Comparison of ENCODE assay signal across 20 cellular contexts in genomic region chr11:88117281-88117858, GRCh38. TPM values are rescaled to one million over a fixed set of nuclear protein-coding genes. Genes with fewer than 3 reads are reported as not detected.
DNase-seq lines count a peak whose midpoint lies in the region; ATAC-seq, FAIRE-seq and TF ChIP-seq lines count a peak whose summit lies in the region.
"Had no signal": no experiment of that assay in that cellular context is flagged by ENCODE, and none has a peak within 500 bp of the region (broad histone marks: within the 10 kb centered on the region; RNA-seq: fewer than 3 reads in every experiment).

No MANE protein-coding gene starts in this region.

- intact Hi-C loops in HepG2 (cut with micrococcal nuclease; ENCODE audit: unreplicated experiment) = no loop called here

- H3K36me3 ChIP-seq in HepG2 (replicated peaks in 1 of 2; ENCODE audit: control insufficient read depth in 1 of 2, insufficient read depth in 2 of 2, low read length in 2 of 2) = no peaks in the 10 kb centered on the region
- H3K36me3 ChIP-seq: right atrium auricular region had no signal

- no peaks in the 10 kb centered on the region for H4K20me1 ChIP-seq in HepG2 (ENCODE audit: insufficient read depth, low read length)

- TF ChIP-seq POLR2A in HepG2 (IDR thresholded peaks at IDR 0.05; ENCODE audit: insufficient read depth in 1 of 2, low read depth in 2 of 2, low read length in 2 of 2) = no peak

- WGBS in HepG2 (ENCODE audit: low lambda C conversion rate) = 19% methylated on average over 1 of the region's 1 CpG

- H3K4me1 ChIP-seq in foreskin keratinocyte = no peaks in the 10 kb centered on the region
- no peaks in the 10 kb centered on the region for H3K4me1 ChIP-seq in HepG2 (ENCODE audit: insufficient read depth, low read length)
- H3K4me1 ChIP-seq: right atrium auricular region, suprapubic skin had no signal

- in situ Hi-C loops in HepG2 (cut with HindIII; ENCODE audit: extremely low pct_ligation_motif_present, low pct_unique_long_range_greater_than_20kb) = no loop called here

- no peak for TF ChIP-seq CTCF in foreskin keratinocyte (conservative IDR thresholded peaks at IDR 0.05)
- no peak for TF ChIP-seq CTCF in HepG2 (CRISPR knock-in tag; IDR thresholded peaks at IDR 0.05)

- no TSS peak for BruUV-seq in HepG2 (replicated peaks; lab: Mats Ljungman, UMichigan)

- no peaks in the 10 kb centered on the region for H3K27me3 ChIP-seq in foreskin keratinocyte
- no peaks in the 10 kb centered on the region for H3K27me3 ChIP-seq in HepG2 (ENCODE audit: control insufficient read depth in 1 of 2, insufficient read depth in 2 of 2, low read length in 2 of 2)
- H3K27me3 ChIP-seq: right atrium auricular region, suprapubic skin had no signal

- H2AFZ ChIP-seq in HepG2 (ENCODE audit: low read length) = no peak overlapping the region

- POLR2A ChIA-PET in HepG2 (lab: Yijun Ruan, JAX) = no interaction called here

- no peak overlapping the region for H3K4me2 ChIP-seq in HepG2 (ENCODE audit: low read depth, low read length)

- H3K79me2 ChIP-seq in HepG2 (ENCODE audit: insufficient read depth, low read length) = no peaks in the 10 kb centered on the region

- CTCF ChIA-PET in HepG2 (lab: Yijun Ruan, JAX; ENCODE audit: low intra/inter-chr PET ratio, low total read pairs) = no interaction called here

- H3K27ac ChIP-seq in foreskin keratinocyte = peak overlapping the region; percentile 46
- no peak overlapping the region for H3K27ac ChIP-seq in HepG2 (ENCODE audit: extremely low read length, insufficient read depth, low read length)
- H3K27ac ChIP-seq: epithelial cell of prostate, right atrium auricular region, suprapubic skin had no signal

- no peak for TF ChIP-seq RAD21 in HepG2 (CRISPR knock-in tag; IDR thresholded peaks at IDR 0.05)

- H3K9me3 ChIP-seq in HepG2 (ENCODE audit: low read length) = no peaks in the 10 kb centered on the region
- H3K9me3 ChIP-seq: right atrium auricular region, suprapubic skin had no signal

- ATAC-seq in GM18870 (IDR thresholded peaks at IDR 0.05; ENCODE audit: unreplicated experiment) (peak; percentile 68), GM21619 (IDR thresholded peaks at IDR 0.05; ENCODE audit: unreplicated experiment) (peak; percentile 46), HG03139 (IDR thresholded peaks at IDR 0.05; ENCODE audit: unreplicated experiment) (peak; percentile 44), foreskin keratinocyte (peak; percentile 55), HepG2 (no peak), HG03342 (IDR thresholded peaks at IDR 0.05; ENCODE audit: unreplicated experiment) (no peak)
- ATAC-seq: activated naive CD8-positive, alpha-beta T cell treated with anti-CD3 and anti-CD28 coated beads, Interleukin-2, amount 50 U/mL, for 24 hours had no signal

- H3K4me3 ChIP-seq in HepG2 (replicated peaks in 1 of 3; ENCODE audit: insufficient read depth in 1 of 3, low read depth in 2 of 3, low read length in 3 of 3) = no peak overlapping the region
- H3K4me3 ChIP-seq: right atrium auricular region, suprapubic skin had no signal

- TF ChIP-seq EP300 in HepG2 (IDR thresholded peaks at IDR 0.05; ENCODE audit: low read depth in 2 of 2, low read length in 2 of 2) (no peak), HepG2 (CRISPR knock-in tag; IDR thresholded peaks at IDR 0.05; ENCODE audit: borderline replicate concordance) (no peak)

- DNase-seq in foreskin keratinocyte (peak in 1 of 2 donors; percentile 48), HepG2 (ENCODE audit: low spot score) (no peak), germinal center (ENCODE audit: low spot score) (no peak)
- DNase-seq: activated CD4-positive, alpha-beta T cell treated with anti-CD3 and anti-CD28 coated beads for 48 hours; activated naive CD8-positive, alpha-beta T cell treated with anti-CD3 and anti-CD28 coated beads, Interleukin-2, amount 50 U/mL, for 24 hours; CD4-positive, alpha-beta memory T cell; DMS53; foreskin melanocyte; NCI-H1105; NCI-H2081 treated with DMSO at 0.1 percent for 48 hours; NCI-H510A treated with DMSO at 0.1 percent for 48 hours had no signal

- H3K9ac ChIP-seq in HepG2 (ENCODE audit: insufficient read depth, low read depth, low read length) = no peak overlapping the region

- FAIRE-seq in HepG2 (lab: Jason Lieb, UNC) = no peak
- FAIRE-seq: GM19239, keratinocyte had no signal

TF ChIP-seq in HepG2, 621 proteins besides CTCF, POLR2A, EP300 and RAD21 (continues in another document):
- TF ChIP-seq ZNF839 (CRISPR knock-in tag; IDR thresholded peaks at IDR 0.05; ENCODE audit: borderline replicate concordance) (no peak), ZNF577 (CRISPR knock-in tag; IDR thresholded peaks at IDR 0.05; ENCODE audit: borderline replicate concordance, low read depth) (no peak), ZNF776 (CRISPR knock-in tag; IDR thresholded peaks at IDR 0.05) (no peak), ZNF121 (CRISPR knock-in tag; IDR thresholded peaks at IDR 0.05) (no peak), IKZF5 (CRISPR knock-in tag; IDR thresholded peaks at IDR 0.05) (no peak), ZNF574 (CRISPR knock-in tag; IDR thresholded peaks at IDR 0.05) (no peak)

RNA-seq across cellular contexts. Expression of gene RAB38, which starts 57.9 kb away (rescaled TPM):
- total RNA-seq in foreskin keratinocyte = 57.5 and 75.2 TPM in 2 replicates
- 47.0 and 70.7 TPM in 2 replicates for polyA plus RNA-seq in foreskin keratinocyte
- 0.13 TPM in 1 of 2 replicates, not detected in the other for total RNA-seq in HepG2 (2016; rRNA removed; fragmentation: Illumina TruSeq; extraction: Trizol)
- not detected in 2 replicates for total RNA-seq in HepG2 (2016; cell fraction: cytosol; rRNA removed; fragmentation: Illumina TruSeq; extraction: Trizol; ENCODE audit: low read depth)
- total RNA-seq in HepG2 (2016; cell fraction: insoluble cytoplasmic fraction; rRNA removed; fragmentation: Illumina TruSeq; extraction: Trizol) = 0.15 and 0.16 TPM in 2 replicates
- 0.17 TPM in 1 of 2 replicates, not detected in the other for total RNA-seq in HepG2 (2016; cell fraction: membrane; rRNA removed; fragmentation: Illumina TruSeq; extraction: Trizol)
- not detected in 2 replicates for total RNA-seq in HepG2 (2016; cell fraction: nucleus; rRNA removed; fragmentation: Illumina TruSeq; extraction: Trizol)
- 0.22 and 0.30 TPM in 2 replicates for polyA plus RNA-seq in HepG2 (2011; rRNA removed)
- 0.06 and 0.07 TPM in 2 replicates for polyA plus RNA-seq in HepG2 (2011; cell fraction: cytosol; rRNA removed)
- polyA plus RNA-seq in HepG2 (2011; cell fraction: nucleus; rRNA removed) = 0.28 TPM in 1 of 2 replicates, not detected in the other
- not detected in 2 replicates for polyA plus RNA-seq in HepG2 (2012)
- not detected in 2 replicates for polyA plus RNA-seq in HepG2 (2016; cell fraction: cytosol; fragmentation: Illumina TruSeq; extraction: Trizol; ENCODE audit: low read depth)
- polyA plus RNA-seq in HepG2 (2016; cell fraction: insoluble cytoplasmic fraction; fragmentation: Illumina TruSeq; extraction: Trizol; ENCODE audit: low read depth) = not detected in 2 replicates
- polyA plus RNA-seq in HepG2 (2016; cell fraction: membrane; fragmentation: Illumina TruSeq; extraction: Trizol; ENCODE audit: low read depth) = not detected in 2 replicates
- 0.36 TPM in 1 of 2 replicates, not detected in the other for polyA plus RNA-seq in HepG2 (2016; cell fraction: nucleus; fragmentation: Illumina TruSeq; extraction: Trizol; ENCODE audit: insufficient read depth, low read depth)
- not detected in 2 replicates for polyA minus RNA-seq in HepG2 (2011; rRNA and poly(A)+ RNA removed; ENCODE audit: low replicate concordance)
- not detected in 2 replicates for polyA minus RNA-seq in HepG2 (2011; cell fraction: cytosol; rRNA and poly(A)+ RNA removed)
- polyA minus RNA-seq in HepG2 (2011; cell fraction: nucleus; rRNA and poly(A)+ RNA removed) = not detected in 2 replicates

Comparison
In these comparisons a context has a peak if more than half of its experiments do, and no peak if none do; other contexts are left out.
1. ATAC-seq: peak in GM18870 (single experiment), GM21619 (single experiment), HG03139 (single experiment) and foreskin keratinocyte (single experiment); none in HepG2 (single experiment) and HG03342 (single experiment).
2. RNA of gene RAB38, which starts 57.9 kb away (total RNA-seq): 57.5 to 75.2 TPM in foreskin keratinocyte; 0.13 to 0.17 TPM in HepG2; every median in the first group is over 10 times any median in the second.